In the genomic region with DNA sequence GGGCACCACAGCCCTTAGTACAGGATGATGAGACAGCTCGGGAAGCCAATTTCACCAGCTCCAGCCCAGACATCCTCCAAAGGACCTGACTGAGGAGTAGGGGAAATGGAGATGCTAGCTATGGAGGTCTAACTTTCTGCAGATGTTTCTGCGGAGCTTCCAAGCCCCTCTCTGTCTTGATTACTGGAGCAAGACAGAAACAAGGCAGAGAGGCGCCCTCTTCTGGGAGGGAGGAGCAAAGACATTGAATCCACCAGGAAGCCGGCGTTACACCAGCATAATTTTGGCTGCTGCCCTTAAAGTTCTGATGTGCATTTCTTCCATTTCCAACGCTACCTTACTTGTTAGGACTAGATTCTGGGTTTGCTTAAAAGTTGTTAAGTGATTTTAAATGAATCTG, we compare ENCODE assay signal across 9 cellular contexts.
A peak's percentile ranks its signal among the peaks of the same experiment; 100 is the strongest.
DNase-seq lines count a peak whose midpoint lies in the region; ATAC-seq and TF ChIP-seq lines count a peak whose summit lies in the region.
"Had no signal": no experiment of that assay in that cellular context is flagged by ENCODE, and none has a peak within 500 bp of the region (broad histone marks: within the 10 kb centered on the region; RNA-seq: fewer than 3 reads in every experiment).

No MANE protein-coding gene starts in this region.

- TF ChIP-seq CTCF in LNCAP (IDR thresholded peaks at IDR 0.05) = peak; percentile 70
- TF ChIP-seq CTCF in WI38 (IDR thresholded peaks at IDR 0.05; ENCODE audit: low read depth, low read length) = peak; percentile 33
- TF ChIP-seq CTCF in nephron (IDR thresholded peaks at IDR 0.05; ENCODE audit: unreplicated experiment in 3 of 3) = peak; percentile 27 to 56 (median 35)

- no peak overlapping the region for H3K4me3 ChIP-seq in WI38 (ENCODE audit: low read depth, low read length)
- H3K4me3 ChIP-seq: Peyer's patch had no signal

- peaks cover 100% of the 10 kb centered on the region for H3K27me3 Mint-ChIP-seq in nephron (ENCODE audit: low read depth)

- no peaks in the 10 kb centered on the region for H3K36me3 Mint-ChIP-seq in nephron (ENCODE audit: low read depth)

- H3K9me3 Mint-ChIP-seq in nephron = no peaks in the 10 kb centered on the region

- no peak overlapping the region for H3K4me3 Mint-ChIP-seq in nephron

- H3K4me1 Mint-ChIP-seq in nephron = peaks cover 44% of the 10 kb centered on the region

- no peak for ATAC-seq in GM21529 (IDR thresholded peaks at IDR 0.05; ENCODE audit: unreplicated experiment)
- ATAC-seq in HG02840 (IDR thresholded peaks at IDR 0.05; ENCODE audit: low FRiP score, unreplicated experiment) = no peak

- no peak overlapping the region for H3K27ac Mint-ChIP-seq in nephron

- peak; percentile 8 for DNase-seq in NCI-H2107 treated with DMSO at 0.1 percent for 48 hours (lab: John Stamatoyannopoulos, UW; ENCODE audit: unreplicated experiment)
- DNase-seq in NCI-H2107 (lab: John Stamatoyannopoulos, UW) = no peak
- DNase-seq in NCI-H2029 treated with DMSO at 0.1 percent for 48 hours (lab: John Stamatoyannopoulos, UW) = no peak
- DNase-seq: Peyer's patch had no signal
